Comparison of ENCODE assay signal across 28 cellular contexts in genomic region chr10:31041011-31041410, GRCh38.
"Had no signal": no experiment of that assay in that cellular context is flagged by ENCODE, and none has a peak within 500 bp of the region (broad histone marks: within the 10 kb centered on the region; RNA-seq: fewer than 3 reads in every experiment).

No MANE protein-coding gene starts in this region.

- ATAC-seq: activated T-cell treated with anti-CD3 and anti-CD28 coated beads, Interleukin-2, amount 50 U/mL, for 4 hours; Panc1; T-helper 17 cell; WTC11 had no signal

- H3K4me1 Mint-ChIP-seq: activated CD4-positive, alpha-beta T cell treated with anti-CD3 and anti-CD28 coated beads, Interleukin-2, amount 10 ng/mL, durations not matched to agents 7 days and 5 days had no signal

- H3K4me3 Mint-ChIP-seq: activated CD4-positive, alpha-beta memory T cell treated with anti-CD3 and anti-CD28 coated beads for 36 hours; activated CD4-positive, alpha-beta T cell treated with anti-CD3 and anti-CD28 coated beads, Interleukin-2, amount 10 ng/mL, durations not matched to agents 7 days and 5 days; activated naive CD8-positive, alpha-beta T cell treated with anti-CD3 and anti-CD28 coated beads, Interleukin-2, amount 10 ng/mL, durations not matched to agents 7 days and 5 days; activated T-cell treated with anti-CD3 and anti-CD28 coated beads, Interleukin-2, amount 50 U/mL, for 4 hours; brain; T-helper 17 cell; WTC11 had no signal

- H3K9me3 Mint-ChIP-seq: activated CD4-positive, alpha-beta T cell treated with anti-CD3 and anti-CD28 coated beads, Interleukin-2, amount 10 ng/mL, durations not matched to agents 7 days and 5 days; activated T-cell treated with anti-CD3 and anti-CD28 coated beads, Interleukin-2, amount 50 U/mL, for 4 hours had no signal

- H3K36me3 Mint-ChIP-seq: activated CD4-positive, alpha-beta memory T cell treated with anti-CD3 and anti-CD28 coated beads for 36 hours; activated naive CD8-positive, alpha-beta T cell treated with anti-CD3 and anti-CD28 coated beads, Interleukin-2, amount 10 ng/mL, durations not matched to agents 7 days and 5 days; brain; WTC11 had no signal

- H3K9ac ChIP-seq: KMS-11 had no signal

- H3K4me2 ChIP-seq: KMS-11 had no signal

- DNase-seq: activated CD4-positive, alpha-beta memory T cell treated with anti-CD3 and anti-CD28 coated beads for 36 hours; activated CD4-positive, alpha-beta T cell treated with anti-CD3 and anti-CD28 coated beads, Interleukin-2, amount 10 ng/mL, durations not matched to agents 7 days and 5 days; activated CD4-positive, CD25-positive, alpha-beta regulatory T cell treated with anti-CD3 and anti-CD28 coated beads, Interleukin-2, amount 50 U/mL, for 72 hours; activated CD8-positive, alpha-beta memory T cell treated with anti-CD3 and anti-CD28 coated beads for 24 hours; activated effector memory CD4-positive, alpha-beta T cell treated with anti-CD3 and anti-CD28 coated beads, Interleukin-2, amount 50 U/mL, for 16 hours; activated naive CD4-positive, alpha-beta T cell treated with anti-CD3 and anti-CD28 coated beads, Interleukin-2, amount 50 U/mL, for 16 hours; activated naive CD8-positive, alpha-beta T cell treated with anti-CD3 and anti-CD28 coated beads, Interleukin-2, amount 10 ng/mL, durations not matched to agents 7 days and 5 days; activated T-cell treated with anti-CD3 and anti-CD28 coated beads, Interleukin-2, amount 50 U/mL, for 4 hours; adrenal gland; aorta; MG63; MV-4-11; NCI-H1092 treated with DMSO at 0.1 percent for 48 hours; NCI-H1417 treated with DMSO at 0.1 percent for 48 hours; NCI-H1694; NCI-H2029; NCI-H2107; NCI-H2171 treated with DMSO at 0.1 percent for 48 hours; NCI-H226; NCI-H526; SHP77 treated with DMSO at 0.1 percent for 48 hours; T-helper 17 cell; T-helper 9 cell had no signal

- H3K27me3 Mint-ChIP-seq: activated CD4-positive, alpha-beta T cell treated with anti-CD3 and anti-CD28 coated beads, Interleukin-2, amount 10 ng/mL, durations not matched to agents 7 days and 5 days; activated naive CD8-positive, alpha-beta T cell treated with anti-CD3 and anti-CD28 coated beads, Interleukin-2, amount 10 ng/mL, durations not matched to agents 7 days and 5 days; brain; T-helper 17 cell had no signal

- H3K4me1 ChIP-seq: adrenal gland had no signal

- H3K27me3 ChIP-seq: adrenal gland, cardiac muscle cell, MG63 had no signal

- H3K27ac Mint-ChIP-seq: activated CD4-positive, alpha-beta memory T cell treated with anti-CD3 and anti-CD28 coated beads for 36 hours; activated naive CD8-positive, alpha-beta T cell treated with anti-CD3 and anti-CD28 coated beads, Interleukin-2, amount 10 ng/mL, durations not matched to agents 7 days and 5 days; brain; T-helper 17 cell; WTC11 had no signal

- H3K36me3 ChIP-seq: adrenal gland, cardiac muscle cell, MG63 had no signal

- H3K4me3 ChIP-seq: adrenal gland, cardiac muscle cell, MG63 had no signal

- H3K9me3 ChIP-seq: adrenal gland, MG63 had no signal

- H3K27ac ChIP-seq: adrenal gland, cardiac muscle cell, KMS-11 had no signal
